Comparison of ENCODE assay signal across 23 cellular contexts in genomic region chr5:101995585-101995984, GRCh38.
DNase-seq lines count a peak whose midpoint lies in the region; ATAC-seq, FAIRE-seq and TF ChIP-seq lines count a peak whose summit lies in the region.
"Had no signal": no experiment of that assay in that cellular context is flagged by ENCODE, and none has a peak within 500 bp of the region (broad histone marks: within the 10 kb centered on the region; RNA-seq: fewer than 3 reads in every experiment).

No MANE protein-coding gene starts in this region.

- no peak overlapping the region for H2AFZ ChIP-seq in smooth muscle cell (ENCODE audit: low read depth)

- DNase-seq in NCI-H2196 (lab: John Stamatoyannopoulos, UW; ENCODE audit: unreplicated experiment) (peak; percentile 4), NCI-H2196 treated with DMSO at 0.1 percent for 48 hours (lab: John Stamatoyannopoulos, UW; ENCODE audit: unreplicated experiment) (no peak), RWPE1 (ENCODE audit: low spot score) (peak; percentile 11), iPS-NIHi7 (ENCODE audit: extremely low spot score) (peak; percentile 6), smooth muscle cell (lab: John Stamatoyannopoulos, UW; ENCODE audit: unreplicated experiment) (no peak), RCC 7860 (ENCODE audit: low spot score) (no peak), right lobe of liver (no peak)
- DNase-seq: 8988T; activated B cell treated with CpG ODN at 0.5 μM for 24 hours; activated CD4-positive, alpha-beta memory T cell treated with anti-CD3 and anti-CD28 coated beads, Interleukin-2, amount 10 ng/mL, durations not matched to agents 7 days and 5 days; activated naive CD4-positive, alpha-beta T cell treated with Interleukin-2 at 50 U/mL for 16 hours; activated T-cell treated with anti-CD3 and anti-CD28 coated beads, Interleukin-2, amount 50 U/mL, for 1 hour; anterior cingulate cortex; COR-L47; effector CD4-positive, alpha-beta T cell; IMR-90; natural killer cell; NCI-H187; SHP77 treated with DMSO at 0.1 percent for 48 hours; stimulated activated naive CD8-positive, alpha-beta T cell treated with anti-CD3 and anti-CD28 coated beads, Interleukin-15, amount 100 ng/mL, for 72 hours had no signal

- no peaks in the 10 kb centered on the region for H3K79me2 ChIP-seq in smooth muscle cell (ENCODE audit: low read depth)

- FAIRE-seq in RCC 7860 (lab: Jason Lieb, UNC): no peak
- FAIRE-seq: islet of Langerhans, urothelium cell line had no signal

- ATAC-seq in right lobe of liver (no peak), HG02623 (IDR thresholded peaks at IDR 0.05; ENCODE audit: unreplicated experiment) (no peak)
- ATAC-seq: natural killer cell; stimulated activated naive CD8-positive, alpha-beta T cell treated with anti-CD3 and anti-CD28 coated beads, Interleukin-15, amount 100 ng/mL, for 72 hours had no signal

- H4K20me1 ChIP-seq in smooth muscle cell (ENCODE audit: low read depth): no peaks in the 10 kb centered on the region

- CTCF ChIA-PET in RWPE1 (lab: Yijun Ruan, JAX): no interaction called here

- POLR2A ChIA-PET in RWPE1 (lab: Yijun Ruan, JAX; ENCODE audit: low non-redundant PET): no interaction called here

- WGBS in smooth muscle cell (ENCODE audit: low lambda C conversion rate): 38% methylated on average over 2 of the region's 2 CpGs
- WGBS in right lobe of liver (ENCODE audit: insufficient coverage, low coverage, low lambda C conversion rate, missing lambda C conversion rate): 36% methylated on average over 2 of the region's 2 CpGs

- H3K4me2 ChIP-seq in smooth muscle cell: peak overlapping the region; percentile 28

- H3F3A ChIP-seq in smooth muscle cell (ENCODE audit: low read depth): no peaks in the 10 kb centered on the region

- no peaks in the 10 kb centered on the region for H3K4me1 ChIP-seq in smooth muscle cell (ENCODE audit: low read depth)
- no peaks in the 10 kb centered on the region for H3K4me1 ChIP-seq in right lobe of liver

- no peak overlapping the region for H3K4me3 ChIP-seq in smooth muscle cell
- H3K4me3 ChIP-seq in right lobe of liver: no peak overlapping the region

- H3K27me3 ChIP-seq in smooth muscle cell (ENCODE audit: low read depth): no peaks in the 10 kb centered on the region
- no peaks in the 10 kb centered on the region for H3K27me3 ChIP-seq in right lobe of liver

- no peak for TF ChIP-seq POLR2A in right lobe of liver (IDR thresholded peaks at IDR 0.05)

- intact Hi-C loops in right lobe of liver (cut with DNase I): no loop called here

- no peaks in the 10 kb centered on the region for H3K9me3 ChIP-seq in smooth muscle cell (replicated peaks; ENCODE audit: low read depth)
- no peaks in the 10 kb centered on the region for H3K9me3 ChIP-seq in right lobe of liver

- H3K27ac ChIP-seq in RWPE1 (no peak overlapping the region), smooth muscle cell (ENCODE audit: low read depth) (no peak overlapping the region), right lobe of liver (no peak overlapping the region)

- H3K36me3 ChIP-seq in smooth muscle cell (ENCODE audit: low read depth) (no peaks in the 10 kb centered on the region), right lobe of liver (no peaks in the 10 kb centered on the region)

- no peak overlapping the region for H3K9ac ChIP-seq in smooth muscle cell (ENCODE audit: low read depth)

- no peak for TF ChIP-seq CTCF in RWPE1 (conservative IDR thresholded peaks at IDR 0.05; ENCODE audit: low read depth)
- no peak for TF ChIP-seq CTCF in smooth muscle cell (IDR thresholded peaks at IDR 0.05; ENCODE audit: borderline replicate concordance, insufficient read depth, poor library complexity, severe bottlenecking)
- TF ChIP-seq CTCF in right lobe of liver (IDR thresholded peaks at IDR 0.05): no peak

Comparison
In these comparisons a context has a peak if more than half of its experiments do, and no peak if none do; other contexts are left out.
1. DNase-seq: peak in NCI-H2196 (single experiment), RWPE1 (single experiment) and iPS-NIHi7 (single experiment); none in NCI-H2196 treated with DMSO at 0.1 percent for 48 hours (single experiment), smooth muscle cell (single experiment), RCC 7860 (single experiment) and right lobe of liver (0 of 3).